8 cellular contexts compared by ENCODE assay signal in the genomic region with DNA sequence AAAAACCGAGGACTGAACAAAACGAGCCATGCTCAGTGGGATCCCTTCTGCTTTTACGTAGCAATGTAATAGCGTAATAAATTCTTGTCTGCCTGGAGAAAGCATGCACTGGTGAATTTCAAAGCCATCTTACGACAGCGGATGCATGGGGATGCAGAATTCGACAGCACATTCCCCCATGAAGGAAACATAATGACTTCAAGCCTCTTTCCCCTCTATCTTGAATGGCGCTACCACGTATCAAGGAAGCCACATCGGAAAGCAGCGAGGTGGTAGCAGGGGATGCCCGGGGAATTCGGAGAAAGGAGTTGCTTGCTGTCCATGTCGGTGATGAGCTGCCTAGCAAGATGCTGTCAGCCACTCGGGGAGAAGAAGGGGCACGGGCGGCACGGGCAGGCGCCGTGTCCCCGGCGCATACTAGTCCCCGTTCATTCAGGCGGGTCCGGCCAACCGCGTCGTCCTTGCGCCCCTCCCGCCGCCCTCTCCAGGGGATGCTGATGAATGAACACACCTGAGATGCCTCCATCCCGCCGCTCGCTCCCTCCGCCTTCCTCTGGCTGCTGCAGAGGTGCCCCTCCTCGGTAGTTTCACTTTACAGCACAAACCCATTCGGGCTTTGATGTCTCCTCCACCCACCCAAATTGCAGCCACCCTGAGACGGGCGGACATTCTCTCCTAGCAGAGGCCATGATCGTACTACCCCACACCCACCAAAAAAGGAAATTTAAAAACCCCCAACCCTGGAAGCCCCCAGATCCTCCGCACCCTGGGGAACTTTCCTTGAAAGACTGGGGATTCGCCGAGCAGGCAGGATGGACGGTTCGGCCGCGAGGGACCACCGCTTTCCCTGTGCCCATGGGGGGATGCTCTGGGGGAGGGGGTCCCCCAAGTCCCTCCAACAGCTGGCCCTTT. TPM values are rescaled to one million over a fixed set of nuclear protein-coding genes. Genes with fewer than 3 reads are reported as not detected.
DNase-seq lines count a peak whose midpoint lies in the region; ATAC-seq, FAIRE-seq and TF ChIP-seq lines count a peak whose summit lies in the region.

No MANE protein-coding gene starts in this region.

- no peaks in the 10 kb centered on the region for H3K9me3 Mint-ChIP-seq in activated CD8-positive, alpha-beta T cell treated with anti-CD3 and anti-CD28 coated beads for 36 hours
- H3K9me3 Mint-ChIP-seq in mesothelial cell of epicardium: no peaks in the 10 kb centered on the region

- peak overlapping the region; percentile 92 for H3K4me3 Mint-ChIP-seq in activated CD8-positive, alpha-beta T cell treated with anti-CD3 and anti-CD28 coated beads for 36 hours
- peak overlapping the region; percentile 97 for H3K4me3 Mint-ChIP-seq in mesothelial cell of epicardium

- 0 out of 2 replicates have a peak, but pooled peaks cover 10% of the 10 kb centered on the region for H3K27me3 ChIP-seq in MG63

- intact Hi-C loops in activated CD8-positive, alpha-beta T cell treated with anti-CD3 and anti-CD28 coated beads for 36 hours (cut with micrococcal nuclease): no loop called here

- H3K36me3 Mint-ChIP-seq in activated CD8-positive, alpha-beta T cell treated with anti-CD3 and anti-CD28 coated beads for 36 hours (ENCODE audit: low read depth): no peaks in the 10 kb centered on the region
- no peaks in the 10 kb centered on the region for H3K36me3 Mint-ChIP-seq in mesothelial cell of epicardium

- peaks cover 7% of the 10 kb centered on the region for H3K4me1 Mint-ChIP-seq in activated CD8-positive, alpha-beta T cell treated with anti-CD3 and anti-CD28 coated beads for 36 hours (ENCODE audit: low read depth)
- H3K4me1 Mint-ChIP-seq in mesothelial cell of epicardium: peaks cover 33% of the 10 kb centered on the region

- DNase-seq in MG63: no peak
- DNase-seq in activated CD8-positive, alpha-beta T cell treated with anti-CD3 and anti-CD28 coated beads for 36 hours: peak; percentile 55
- peak; percentile 16 for DNase-seq in effector CD8-positive, alpha-beta T cell (lab: John Stamatoyannopoulos, UW)
- DNase-seq in mesothelial cell of epicardium (ENCODE audit: low spot score in 2 of 2, unreplicated experiment in 2 of 2): peak; percentile 25 to 59
- peak; percentile 57 for DNase-seq in stimulated activated CD8-positive, alpha-beta memory T cell treated with anti-CD3 and anti-CD28 coated beads, Interleukin-4, amount 100 ng/mL, for 48 hours
- DNase-seq in RCC 7860 (ENCODE audit: low spot score): no peak

- no peaks in the 10 kb centered on the region for H3K36me3 ChIP-seq in MG63

- CTCF ChIA-PET in activated CD8-positive, alpha-beta T cell treated with anti-CD3 and anti-CD28 coated beads for 36 hours (lab: Charles Lee): interaction anchor here (1.6 kb wide), 1 partner anchor 133 kb away, joined by 3 read pairs; a partner anchor contains a TSS

- H3K4me3 ChIP-seq in GM12875 (ENCODE audit: low read depth, low read length): peak overlapping the region; percentile 57
- H3K4me3 ChIP-seq in MG63: peak overlapping the region; percentile 61

- POLR2A ChIA-PET in activated CD8-positive, alpha-beta T cell treated with anti-CD3 and anti-CD28 coated beads for 36 hours (lab: Charles Lee): no interaction called here

- peak overlapping the region; percentile 72 for H3K27ac Mint-ChIP-seq in activated CD8-positive, alpha-beta T cell treated with anti-CD3 and anti-CD28 coated beads for 36 hours
- H3K27ac Mint-ChIP-seq in mesothelial cell of epicardium: peak overlapping the region; percentile 94

- no peaks in the 10 kb centered on the region for H3K9me3 ChIP-seq in MG63

- peaks cover 10% of the 10 kb centered on the region for H3K27me3 Mint-ChIP-seq in activated CD8-positive, alpha-beta T cell treated with anti-CD3 and anti-CD28 coated beads for 36 hours
- H3K27me3 Mint-ChIP-seq in mesothelial cell of epicardium (ENCODE audit: low read depth): peaks cover 21% of the 10 kb centered on the region

- FAIRE-seq in RCC 7860 (lab: Jason Lieb, UNC): no peak

- TF ChIP-seq CTCF in GM12875 (IDR thresholded peaks at IDR 0.05; ENCODE audit: borderline replicate concordance, insufficient read depth, low read depth, low read length): no peak
- TF ChIP-seq CTCF in activated CD8-positive, alpha-beta T cell treated with anti-CD3 and anti-CD28 coated beads for 36 hours (IDR thresholded peaks at IDR 0.05): no peak
- no peak for TF ChIP-seq CTCF in mesothelial cell of epicardium (IDR thresholded peaks at IDR 0.05; ENCODE audit: unreplicated experiment)

- peak; percentile 35 for ATAC-seq in activated CD8-positive, alpha-beta T cell treated with anti-CD3 and anti-CD28 coated beads for 36 hours
- ATAC-seq in HG02973 (IDR thresholded peaks at IDR 0.05; ENCODE audit: unreplicated experiment): no peak

RNA-seq across cellular contexts. Expression of a gene that starts 0.6 kb away (rescaled TPM):
- 0.03 TPM in 1 of 2 replicates, not detected in the other for total RNA-seq in MG63 (2014; rRNA removed; shearing (Covaris generic); ENCODE audit: low replicate concordance)
- total RNA-seq in activated CD8-positive, alpha-beta T cell treated with anti-CD3 and anti-CD28 coated beads for 36 hours: under 1 TPM; 0.13 to 0.70 TPM
- total RNA-seq in mesothelial cell of epicardium: 21.5 to 25.1 TPM (median 24.9 TPM) in 3 replicates

Comparison
In these comparisons a context has a peak if more than half of its experiments do, and no peak if none do; other contexts are left out.
1. DNase-seq: peak in activated CD8-positive, alpha-beta T cell treated with anti-CD3 and anti-CD28 coated beads for 36 hours (single experiment), effector CD8-positive, alpha-beta T cell (single experiment), mesothelial cell of epicardium (2 of 2) and stimulated activated CD8-positive, alpha-beta memory T cell treated with anti-CD3 and anti-CD28 coated beads, Interleukin-4, amount 100 ng/mL, for 48 hours (single experiment); none in MG63 (single experiment) and RCC 7860 (single experiment).
2. RNA of a gene that starts 0.6 kb away (total RNA-seq): 21.5 to 25.1 TPM in mesothelial cell of epicardium; 0.13 to 0.70 TPM in activated CD8-positive, alpha-beta T cell treated with anti-CD3 and anti-CD28 coated beads for 36 hours and 0.03 TPM in MG63; every median in the first group is over 10 times any median in the second.